Comparison of ENCODE assay signal across 1 cellular context in genomic region chr2:200403794-200404193, GRCh38.
TF ChIP-seq lines count a peak whose summit lies in the region.

No MANE protein-coding gene starts in this region.

TF ChIP-seq in GM23338, 12 proteins besides CTCF, POLR2A, EP300 and RAD21 (continued from another document):
- no peak for TF ChIP-seq REST (IDR thresholded peaks at IDR 0.05; ENCODE audit: unreplicated experiment)
- no peak for TF ChIP-seq POLR2AphosphoS5 (IDR thresholded peaks at IDR 0.05; ENCODE audit: low read depth)
- TF ChIP-seq EZH2phosphoT487 (IDR thresholded peaks at IDR 0.05; ENCODE audit: unreplicated experiment), result no peak
- no peak for TF ChIP-seq EZH2 (IDR thresholded peaks at IDR 0.05; ENCODE audit: low read depth, unreplicated experiment)
- no peak for TF ChIP-seq JUNB (IDR thresholded peaks at IDR 0.05; ENCODE audit: unreplicated experiment)
- TF ChIP-seq STAT1 (IDR thresholded peaks at IDR 0.05; ENCODE audit: unreplicated experiment), result no peak
- no peak for TF ChIP-seq ZNF331 (CRISPR knock-in tag; IDR thresholded peaks at IDR 0.05; ENCODE audit: low read depth)
- no peak for TF ChIP-seq ZNF114 (CRISPR knock-in tag; IDR thresholded peaks at IDR 0.05)
- no peak for TF ChIP-seq NANOG (IDR thresholded peaks at IDR 0.05; ENCODE audit: borderline replicate concordance)
- no peak for TF ChIP-seq ZNF462 (CRISPR knock-in tag; IDR thresholded peaks at IDR 0.05)
TF ChIP-seq in GM23338: peak in this region for 0.
